Comparison of ENCODE assay signal across 15 cellular contexts in genomic region chr12:92029136-92029535, GRCh38.
A peak's percentile ranks its signal among the peaks of the same experiment; 100 is the strongest.
DNase-seq lines count a peak whose midpoint lies in the region; ATAC-seq and TF ChIP-seq lines count a peak whose summit lies in the region.
"Had no signal": no experiment of that assay in that cellular context is flagged by ENCODE, and none has a peak within 500 bp of the region (broad histone marks: within the 10 kb centered on the region; RNA-seq: fewer than 3 reads in every experiment).

No MANE protein-coding gene starts in this region.

- no peaks in the 10 kb centered on the region for H3K36me3 ChIP-seq in GM06990 (ENCODE audit: control insufficient read depth, insufficient read depth, low read length)
- no peaks in the 10 kb centered on the region for H3K36me3 ChIP-seq in Peyer's patch
- H3K36me3 ChIP-seq in effector memory CD4-positive, alpha-beta T cell (ENCODE audit: control insufficient read depth, insufficient read depth, low read length): no peaks in the 10 kb centered on the region
- H3K36me3 ChIP-seq: thyroid gland had no signal

- DNase-seq in GM06990 (ENCODE audit: extremely low read depth, insufficient read length) (no peak), Peyer's patch (no peak), LoVo (ENCODE audit: low spot score) (no peak)
- no peak for DNase-seq in effector memory CD4-positive, alpha-beta T cell
- DNase-seq in stimulated activated effector memory CD8-positive, alpha-beta T cell treated with anti-CD3 and anti-CD28 coated beads, Interleukin-12 subunit alpha, Interleukin-12 subunit beta, amount 100 ng/mL, for 72 hours (ENCODE audit: low spot score in 2 of 2): no peak
- DNase-seq in stimulated activated CD4-positive, alpha-beta T cell treated with anti-CD3 and anti-CD28 coated beads, Interleukin-2, amount 100 ng/mL, for 48 hours: no peak
- no peak for DNase-seq in activated CD8-positive, alpha-beta memory T cell treated with anti-CD3 and anti-CD28 coated beads, Interleukin-2, amount 50 U/mL, for 48 hours
- DNase-seq: EL; head of caudate nucleus; NCI-H2171 treated with DMSO at 0.1 percent for 48 hours; NK-92 treated with Interleukin-12 subunit alpha and Interleukin-12 subunit beta, amount 100 ng/mL, for 24 hours; thyroid gland had no signal

- peaks cover 64% of the 10 kb centered on the region for H3K4me1 Mint-ChIP-seq in stimulated activated effector memory CD8-positive, alpha-beta T cell treated with anti-CD3 and anti-CD28 coated beads, Interleukin-12 subunit alpha, Interleukin-12 subunit beta, amount 100 ng/mL, for 72 hours

- TF ChIP-seq CTCF in GM06990 (IDR thresholded peaks at IDR 0.05; ENCODE audit: insufficient read depth, low read length, poor library complexity, severe bottlenecking): peak; percentile 1
- no peak for TF ChIP-seq CTCF in Peyer's patch (IDR thresholded peaks at IDR 0.05)

- H3K27me3 ChIP-seq in GM06990 (replicated peaks; ENCODE audit: control insufficient read depth, insufficient read depth, low read length): no peaks in the 10 kb centered on the region
- H3K27me3 ChIP-seq in Peyer's patch: no peaks in the 10 kb centered on the region
- H3K27me3 ChIP-seq in effector memory CD4-positive, alpha-beta T cell (replicated peaks; ENCODE audit: control insufficient read depth, insufficient read depth, low read length, poor library complexity, severe bottlenecking): no peaks in the 10 kb centered on the region
- H3K27me3 ChIP-seq: thyroid gland had no signal

- no peak overlapping the region for H3K4me3 Mint-ChIP-seq in stimulated activated effector memory CD8-positive, alpha-beta T cell treated with anti-CD3 and anti-CD28 coated beads, Interleukin-12 subunit alpha, Interleukin-12 subunit beta, amount 100 ng/mL, for 72 hours

- H3K9me3 Mint-ChIP-seq in stimulated activated effector memory CD8-positive, alpha-beta T cell treated with anti-CD3 and anti-CD28 coated beads, Interleukin-12 subunit alpha, Interleukin-12 subunit beta, amount 100 ng/mL, for 72 hours: peaks cover 9% of the 10 kb centered on the region

- H3K4me3 ChIP-seq in GM06990 (replicated peaks; ENCODE audit: low read depth, low read length) (no peak overlapping the region), Peyer's patch (no peak overlapping the region)
- H3K4me3 ChIP-seq in effector memory CD4-positive, alpha-beta T cell (ENCODE audit: insufficient read depth, low read depth, low read length, poor library complexity, severe bottlenecking): no peak overlapping the region
- H3K4me3 ChIP-seq: thyroid gland had no signal

- peak; percentile 20 for ATAC-seq in stimulated activated effector memory CD8-positive, alpha-beta T cell treated with anti-CD3 and anti-CD28 coated beads, Interleukin-12 subunit alpha, Interleukin-12 subunit beta, amount 100 ng/mL, for 72 hours
- no peak for ATAC-seq in HG03521 (IDR thresholded peaks at IDR 0.05; ENCODE audit: unreplicated experiment)

- H3K9me3 ChIP-seq in Peyer's patch: no peaks in the 10 kb centered on the region
- H3K9me3 ChIP-seq in effector memory CD4-positive, alpha-beta T cell (ENCODE audit: control insufficient read depth, low read length): no peaks in the 10 kb centered on the region
- H3K9me3 ChIP-seq: thyroid gland had no signal

- H3K27ac Mint-ChIP-seq in stimulated activated effector memory CD8-positive, alpha-beta T cell treated with anti-CD3 and anti-CD28 coated beads, Interleukin-12 subunit alpha, Interleukin-12 subunit beta, amount 100 ng/mL, for 72 hours: peak overlapping the region; percentile 90

- peak overlapping the region; percentile 76 to 85 (median 81) for H3K27ac ChIP-seq in Peyer's patch
- H3K27ac ChIP-seq in effector memory CD4-positive, alpha-beta T cell (ENCODE audit: insufficient read depth, low read length, poor library complexity, severe bottlenecking): peak overlapping the region; percentile 67
- H3K27ac ChIP-seq: epithelial cell of prostate, parathyroid adenoma had no signal

- no peaks in the 10 kb centered on the region for H3K36me3 Mint-ChIP-seq in stimulated activated effector memory CD8-positive, alpha-beta T cell treated with anti-CD3 and anti-CD28 coated beads, Interleukin-12 subunit alpha, Interleukin-12 subunit beta, amount 100 ng/mL, for 72 hours

- H3K4me1 ChIP-seq in Peyer's patch: peaks cover 0 to 9% (median 3%) of the 10 kb centered on the region in 4 donors
- H3K4me1 ChIP-seq in effector memory CD4-positive, alpha-beta T cell (ENCODE audit: control insufficient read depth, insufficient read depth, low read length, poor library complexity, severe bottlenecking): peaks cover 42% of the 10 kb centered on the region
- H3K4me1 ChIP-seq: thyroid gland had no signal

- TF ChIP-seq POLR2A in Peyer's patch (IDR thresholded peaks at IDR 0.05): no peak
